ENCODE assay signal across 8 cellular contexts in genomic region chr9:27528278-27528885, GRCh38. TPM values are rescaled to one million over a fixed set of nuclear protein-coding genes. Genes with fewer than 3 reads are reported as not detected.
DNase-seq lines count a peak whose midpoint lies in the region; ATAC-seq, FAIRE-seq and TF ChIP-seq lines count a peak whose summit lies in the region.

No MANE protein-coding gene starts in this region.

- peak; percentile 52 for ATAC-seq in HG02571 (IDR thresholded peaks at IDR 0.05; ENCODE audit: unreplicated experiment)
- ATAC-seq in thoracic aorta (ENCODE audit: insufficient number of reproducible peaks, low FRiP score, low read depth): peak; percentile 13

- H3K9ac ChIP-seq in OCI-LY1 (ENCODE audit: low read length) (no peak overlapping the region), neural cell (ENCODE audit: low read length) (peak overlapping the region; percentile 64)

- H3K4me3 ChIP-seq in GM12864 (ENCODE audit: low read depth, low read length) (peak overlapping the region; percentile 72), OCI-LY1 (ENCODE audit: low read depth, low read length, poor library complexity, severe bottlenecking) (peak overlapping the region; percentile 72), neural cell (ENCODE audit: low read length) (peak overlapping the region; percentile 81), thoracic aorta (peak overlapping the region; percentile 85)

- H3K4me1 ChIP-seq in OCI-LY1 (ENCODE audit: insufficient read depth, low read length, severe bottlenecking): peaks cover 9% of the 10 kb centered on the region
- peaks cover 9 to 31% of the 10 kb centered on the region in 2 donors for H3K4me1 ChIP-seq in thoracic aorta (ENCODE audit: control insufficient read depth in 1 of 2, low read depth in 2 of 2)

- no peak for TF ChIP-seq EP300 in neural cell (conservative IDR thresholded peaks at IDR 0.05; ENCODE audit: poor library complexity, severe bottlenecking)

- no peaks in the 10 kb centered on the region for H3K36me3 ChIP-seq in OCI-LY1 (ENCODE audit: insufficient read depth, low read length)
- no peaks in the 10 kb centered on the region for H3K36me3 ChIP-seq in neural cell (ENCODE audit: insufficient read depth, low read length)
- H3K36me3 ChIP-seq in thoracic aorta: no peaks in the 10 kb centered on the region

- H3K9me3 ChIP-seq in OCI-LY1 (ENCODE audit: low read length) (no peaks in the 10 kb centered on the region), neural cell (ENCODE audit: low read length) (no peaks in the 10 kb centered on the region), thoracic aorta (no peaks in the 10 kb centered on the region)

- DNase-seq in GM12864 (ENCODE audit: low read depth): no peak
- peak; percentile 51 for DNase-seq in activated naive CD4-positive, alpha-beta T cell treated with Interleukin-2 at 50 U/mL for 16 hours
- DNase-seq in frontal cortex (ENCODE audit: low spot score in 2 of 2): peak; percentile 57 to 59
- DNase-seq in thoracic aorta (ENCODE audit: low spot score): peak; percentile 15
- no peak for DNase-seq in NK-92 treated with Interleukin-12 subunit alpha and Interleukin-12 subunit beta, amount 100 ng/mL, for 24 hours (lab: John Stamatoyannopoulos, UW)

- H2AFZ ChIP-seq in OCI-LY1 (ENCODE audit: low read length): no peak overlapping the region
- peak overlapping the region; percentile 16 for H2AFZ ChIP-seq in neural cell (ENCODE audit: low read depth, low read length)

- H3F3A ChIP-seq in OCI-LY1 (ENCODE audit: insufficient read depth, low read length) (no peaks in the 10 kb centered on the region), neural cell (ENCODE audit: insufficient read depth, low read length, poor library complexity, severe bottlenecking) (peaks cover 3% of the 10 kb centered on the region)

- TF ChIP-seq CTCF in GM12864 (IDR thresholded peaks at IDR 0.05; ENCODE audit: low read depth, low read length, missing control alignments) (no peak), OCI-LY1 (IDR thresholded peaks at IDR 0.05; ENCODE audit: low read length) (no peak), neural cell (IDR thresholded peaks at IDR 0.05; ENCODE audit: poor library complexity, severe bottlenecking) (no peak), thoracic aorta (IDR thresholded peaks at IDR 0.05) (no peak)

- peak overlapping the region; percentile 96 for H3K4me2 ChIP-seq in OCI-LY1 (ENCODE audit: low read length)
- peak overlapping the region; percentile 76 for H3K4me2 ChIP-seq in neural cell (ENCODE audit: low read length)

- H4K20me1 ChIP-seq in OCI-LY1 (ENCODE audit: insufficient read depth, low read length) (no peaks in the 10 kb centered on the region), neural cell (ENCODE audit: insufficient read depth) (no peaks in the 10 kb centered on the region)

- H3K79me2 ChIP-seq in OCI-LY1 (ENCODE audit: insufficient read depth, low read length) (no peaks in the 10 kb centered on the region), neural cell (replicated peaks; ENCODE audit: insufficient read depth, low read length) (peaks cover 9% of the 10 kb centered on the region)

- H3K27ac ChIP-seq in OCI-LY1 (ENCODE audit: low read depth, low read length, poor library complexity, severe bottlenecking): no peak overlapping the region
- no peak overlapping the region for H3K27ac ChIP-seq in neural cell (ENCODE audit: low read length)
- H3K27ac ChIP-seq in thoracic aorta: peak overlapping the region; percentile 90 to 91

- no peak for TF ChIP-seq RAD21 in neural cell (conservative IDR thresholded peaks at IDR 0.05)

- H3K9me2 ChIP-seq in OCI-LY1 (ENCODE audit: low read depth, low read length): no peaks in the 10 kb centered on the region
- H3K9me2 ChIP-seq in neural cell (ENCODE audit: insufficient read depth, low read length): no peaks in the 10 kb centered on the region

- H3K27me3 ChIP-seq in OCI-LY1 (ENCODE audit: insufficient read depth, low read length): no peaks in the 10 kb centered on the region
- H3K27me3 ChIP-seq in neural cell (ENCODE audit: insufficient read depth, low read depth, low read length): peaks cover 7% of the 10 kb centered on the region
- no peaks in the 10 kb centered on the region for H3K27me3 ChIP-seq in thoracic aorta (replicated peaks; ENCODE audit: insufficient read depth)

- FAIRE-seq in frontal cortex (lab: Jason Lieb, UNC): no peak

TF ChIP-seq in neural cell, 6 proteins besides CTCF, POLR2A, EP300 and RAD21:
- TF ChIP-seq EZH2 (IDR thresholded peaks at IDR 0.05; ENCODE audit: borderline replicate concordance, insufficient read depth, low read length, poor library complexity, severe bottlenecking): no peak
- no peak for TF ChIP-seq REST (IDR thresholded peaks at IDR 0.05; ENCODE audit: borderline replicate concordance)

RNA-seq across cellular contexts. Expression of gene MOB3B, which starts 1.2 kb away (rescaled TPM):
- 2.9 TPM for total RNA-seq in frontal cortex
- 1.8 and 2.2 TPM in 2 replicates for polyA plus RNA-seq in neural cell
- 2.9 and 3.9 TPM in 2 replicates for polyA minus RNA-seq in neural cell
- 10 to 100 TPM in 1 of 2 donors, 1 to 10 TPM in 1; 6.6 to 11.1 TPM for total RNA-seq in thoracic aorta

RNA-seq across cellular contexts. Expression of gene IFNK, which starts 4.3 kb away (rescaled TPM):
- total RNA-seq in frontal cortex (not detected), thoracic aorta (not detected)
- not detected in 2 replicates for polyA plus RNA-seq in neural cell
- not detected in 2 replicates for polyA minus RNA-seq in neural cell

RNA-seq across cellular contexts. Expression of gene C9orf72, which starts 44.9 kb away (rescaled TPM):
- 53.0 TPM for total RNA-seq in frontal cortex
- polyA plus RNA-seq in neural cell: 146 and 166 TPM in 2 replicates
- polyA minus RNA-seq in neural cell: 121 and 135 TPM in 2 replicates
- total RNA-seq in thoracic aorta: 10 to 100 TPM; 19.4 to 25.6 TPM

Comparison
In these comparisons a context has a peak if more than half of its experiments do, and no peak if none do; other contexts are left out.
1. DNase-seq: peak in activated naive CD4-positive, alpha-beta T cell treated with Interleukin-2 at 50 U/mL for 16 hours (single experiment), frontal cortex (2 of 2) and thoracic aorta (single experiment); none in GM12864 (single experiment) and NK-92 treated with Interleukin-12 subunit alpha and Interleukin-12 subunit beta, amount 100 ng/mL, for 24 hours (single experiment).
2. H3K27ac ChIP-seq: peak in thoracic aorta (2 of 2); none in OCI-LY1 (single experiment) and neural cell (single experiment).
3. Peak in every context shown above with its lines, with median percentiles within 50 percentile points of each other: H3K4me3 ChIP-seq.